ENCODE assay signal across 34 cellular contexts in the genomic region with DNA sequence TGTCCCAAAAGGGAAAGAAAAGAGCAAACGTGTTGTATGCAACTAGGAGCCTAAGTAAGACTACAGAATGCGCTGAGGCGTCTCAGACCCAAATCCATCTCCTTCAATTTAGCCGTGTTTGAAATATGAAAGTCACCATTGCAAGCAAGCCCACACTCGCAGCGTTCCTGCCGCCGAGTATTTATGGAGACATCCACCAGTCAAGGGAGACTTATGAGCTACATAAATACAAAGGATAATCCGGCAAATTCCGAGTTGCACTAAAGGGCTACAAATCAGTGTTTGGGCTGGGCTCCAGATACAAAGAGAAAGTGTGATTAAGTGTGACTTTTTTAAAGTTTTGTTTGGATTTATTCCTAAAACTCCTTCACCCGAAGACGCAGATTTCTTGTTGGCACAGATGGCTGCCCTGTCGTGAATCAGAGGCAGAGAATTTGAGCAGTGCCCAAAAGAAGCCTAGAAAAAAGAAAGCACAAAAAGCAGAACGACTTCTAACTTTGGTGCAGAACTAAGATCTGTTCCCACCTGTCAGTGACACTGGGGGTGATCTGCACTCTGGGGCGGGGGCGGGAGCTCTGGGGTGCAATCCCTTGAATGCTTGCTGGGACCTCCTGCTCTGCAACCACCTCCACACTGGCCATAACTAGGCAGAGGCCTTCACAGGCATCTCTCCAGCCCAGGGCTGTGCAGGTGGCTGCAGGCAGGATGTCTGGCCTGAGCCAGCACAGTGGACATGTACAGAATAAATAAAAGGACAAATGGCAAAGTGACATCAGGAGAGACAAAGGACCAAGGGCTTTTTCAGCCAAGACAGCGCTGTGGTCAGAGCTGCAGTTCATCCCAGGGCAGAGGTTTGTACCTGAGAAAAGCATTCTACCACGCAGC.
DNase-seq lines count a peak whose midpoint lies in the region; ATAC-seq, FAIRE-seq and TF ChIP-seq lines count a peak whose summit lies in the region.
"Had no signal": no experiment of that assay in that cellular context is flagged by ENCODE, and none has a peak within 500 bp of the region (broad histone marks: within the 10 kb centered on the region; RNA-seq: fewer than 3 reads in every experiment).

No MANE protein-coding gene starts in this region.

- H3K4me2 ChIP-seq in keratinocyte (ENCODE audit: control insufficient read depth, extremely low read depth, insufficient read depth, low read depth, low read length), result peak overlapping the region; percentile 71
- H3K4me2 ChIP-seq: SK-N-SH had no signal

- H3K36me3 Mint-ChIP-seq in type B pancreatic cell, result no peaks in the 10 kb centered on the region

- no peaks in the 10 kb centered on the region for H3K9me1 ChIP-seq in keratinocyte (ENCODE audit: control insufficient read depth, extremely low read depth, insufficient read depth, low read length)

- H3K4me1 ChIP-seq in keratinocyte (ENCODE audit: control insufficient read depth, extremely low read depth, insufficient read depth, low read length) (peaks cover 19% of the 10 kb centered on the region), thyroid gland (peaks cover 31 to 38% of the 10 kb centered on the region in 2 donors), SJCRH30 (no peaks in the 10 kb centered on the region)
- H3K4me1 ChIP-seq: HAP-1, heart left ventricle, parathyroid adenoma, right lobe of liver, uterus had no signal

- intact Hi-C loops in thyroid gland (cut with DNase I), result no loop called here

- TF ChIP-seq POLR2A in thyroid gland (IDR thresholded peaks at IDR 0.05), result no peak

- peaks cover 5% of the 10 kb centered on the region for H3K4me1 Mint-ChIP-seq in type B pancreatic cell (ENCODE audit: unreplicated experiment)
- H3K4me1 Mint-ChIP-seq: activated CD4-positive, alpha-beta memory T cell treated with anti-CD3 and anti-CD28 coated beads, Interleukin-2, amount 10 ng/mL, durations not matched to agents 7 days and 5 days; nephron progenitor cell had no signal

- H3K9ac ChIP-seq in keratinocyte (ENCODE audit: control insufficient read depth, extremely low read depth, insufficient read depth, low read length), result no peak overlapping the region
- H3K9ac ChIP-seq: parathyroid adenoma, SK-N-SH had no signal

- no peaks in the 10 kb centered on the region for H4K20me1 ChIP-seq in keratinocyte (ENCODE audit: control insufficient read depth, extremely low read depth, insufficient read depth, low read length)

- peak overlapping the region; percentile 62 for H2AFZ ChIP-seq in keratinocyte (ENCODE audit: control insufficient read depth, low read length)
- H2AFZ ChIP-seq: parathyroid adenoma had no signal

- peak overlapping the region; percentile 97 for H3K27ac ChIP-seq in RWPE1
- no peak overlapping the region for H3K27ac ChIP-seq in keratinocyte (ENCODE audit: control insufficient read depth, insufficient read depth, low read length)
- H3K27ac ChIP-seq in thyroid gland, result peak overlapping the region in 2 of 3 donors; percentile 52 to 65
- no peak overlapping the region for H3K27ac ChIP-seq in SJCRH30
- H3K27ac ChIP-seq: C4-2B, heart left ventricle, parathyroid adenoma, right lobe of liver, uterus had no signal

- CTCF ChIA-PET in RWPE1 (lab: Yijun Ruan, JAX), result interaction anchor here (0.7 to 1.6 kb wide), 2 partner anchors 243 to 287 kb away, joined by 3 to 5 read pairs; no protein-coding TSS in a partner anchor

- DNase-seq in RWPE1 (ENCODE audit: low spot score) (peak; percentile 55), cerebellar nuclear complex (lab: John Stamatoyannopoulos, UW) (peak; percentile 70 to 75), keratinocyte (ENCODE audit: low read depth, low spot score) (no peak), thyroid gland (peak; percentile 63 to 75), type B pancreatic cell (ENCODE audit: extremely low spot score, unreplicated experiment) (no peak), SJCRH30 (no peak), H7 (no peak)
- DNase-seq: activated CD4-positive, alpha-beta memory T cell treated with anti-CD3 and anti-CD28 coated beads, Interleukin-2, amount 10 ng/mL, durations not matched to agents 7 days and 5 days; activated CD4-positive, alpha-beta T cell treated with anti-CD3 and anti-CD28 coated beads for 1 hour; activated CD8-positive, alpha-beta memory T cell treated with anti-CD3 and anti-CD28 coated beads, Interleukin-2, amount 50 U/mL, for 48 hours; activated naive CD4-positive, alpha-beta T cell treated with anti-CD3 and anti-CD28 coated beads, Interleukin-2, amount 50 U/mL, for 16 hours; central memory CD4-positive, alpha-beta T cell; EL; heart left ventricle; kidney glomerular epithelial cell; MV-4-11; NCI-H146; NCI-H2107; NCI-H446; NCI-H82; nephron progenitor cell; right lobe of liver; SK-N-SH; stimulated activated CD4-positive, alpha-beta T cell treated with anti-CD3 and anti-CD28 coated beads, Interleukin-12 subunit alpha, Interleukin-12 subunit beta, amount 100 ng/mL, for 4 hours; stimulated activated CD4-positive, alpha-beta T cell treated with anti-CD3 and anti-CD28 coated beads, Interleukin-4, amount 100 ng/mL, for 1 hour; T-helper 2 cell; uterus had no signal

- peaks cover 11% of the 10 kb centered on the region for H3K27me3 ChIP-seq in keratinocyte (ENCODE audit: control insufficient read depth, extremely low read depth, insufficient read depth, low read length)
- no peaks in the 10 kb centered on the region for H3K27me3 ChIP-seq in thyroid gland
- peaks cover 29% of the 10 kb centered on the region; the same call in 1 of the 2 replicates for H3K27me3 ChIP-seq in SJCRH30
- H3K27me3 ChIP-seq in H7 (ENCODE audit: control insufficient read depth, insufficient read depth, low read length), result no peaks in the 10 kb centered on the region
- H3K27me3 ChIP-seq: right lobe of liver, uterus had no signal

- H3K4me3 ChIP-seq in keratinocyte (ENCODE audit: control insufficient read depth in 2 of 3, extremely low read depth in 1 of 3, insufficient read depth in 2 of 3, low read depth in 1 of 3, low read length in 3 of 3), result peak overlapping the region in 2 of 3 experiments; percentile 36 to 45
- no peak overlapping the region for H3K4me3 ChIP-seq in thyroid gland (replicated peaks in 1 of 3)
- no peak overlapping the region for H3K4me3 ChIP-seq in SJCRH30
- no peak overlapping the region for H3K4me3 ChIP-seq in H7 (ENCODE audit: insufficient read depth, low read depth, low read length)
- H3K4me3 ChIP-seq: HAP-1, heart left ventricle, lung, right lobe of liver, uterus had no signal

- H3K9me3 ChIP-seq in keratinocyte (ENCODE audit: control insufficient read depth, low read depth, low read length) (no peaks in the 10 kb centered on the region), thyroid gland (no peaks in the 10 kb centered on the region), SJCRH30 (replicated peaks) (no peaks in the 10 kb centered on the region)
- H3K9me3 ChIP-seq: HAP-1, heart left ventricle, right lobe of liver, SK-N-SH, uterus had no signal

- POLR2A ChIA-PET in RWPE1 (lab: Yijun Ruan, JAX; ENCODE audit: low non-redundant PET), result no interaction called here

- peaks cover 27% of the 10 kb centered on the region for H3K27me3 Mint-ChIP-seq in type B pancreatic cell
- H3K27me3 Mint-ChIP-seq: activated CD4-positive, alpha-beta memory T cell treated with anti-CD3 and anti-CD28 coated beads, Interleukin-2, amount 10 ng/mL, durations not matched to agents 7 days and 5 days had no signal

- H3K36me3 ChIP-seq in keratinocyte (ENCODE audit: control insufficient read depth in 2 of 2, extremely low read depth in 1 of 2, insufficient read depth in 2 of 2, low read length in 2 of 2) (no peaks in the 10 kb centered on the region), thyroid gland (no peaks in the 10 kb centered on the region), SJCRH30 (no peaks in the 10 kb centered on the region), H7 (replicated peaks; ENCODE audit: control insufficient read depth, insufficient read depth, low read length) (no peaks in the 10 kb centered on the region)
- H3K36me3 ChIP-seq: HAP-1, heart left ventricle, right lobe of liver, uterus had no signal

- 38 to 51% methylated on average over 17 to 18 of the region's 18 CpGs for WGBS in thyroid gland, 2 donors

- peak; percentile 79 for FAIRE-seq in keratinocyte (lab: Jason Lieb, UNC)
- FAIRE-seq: endothelial cell of umbilical vein, GM12891 had no signal

- TF ChIP-seq CTCF in RWPE1 (conservative IDR thresholded peaks at IDR 0.05; ENCODE audit: low read depth), result no peak
- no peak for TF ChIP-seq CTCF in keratinocyte (optimal IDR thresholded peaks at IDR 0.05 in 1 of 3, IDR thresholded peaks at IDR 0.05 in 1 of 3, conservative IDR thresholded peaks at IDR 0.05 in 1 of 3; ENCODE audit: extremely low read depth in 1 of 3, insufficient read depth in 2 of 3, low read length in 3 of 3)
- TF ChIP-seq CTCF in thyroid gland (IDR thresholded peaks at IDR 0.05), result no peak
- TF ChIP-seq CTCF in type B pancreatic cell (conservative IDR thresholded peaks at IDR 0.05), result no peak

- no peak for ATAC-seq in HG03469 (IDR thresholded peaks at IDR 0.05; ENCODE audit: unreplicated experiment)
- ATAC-seq: heart left ventricle, right lobe of liver had no signal

- H3K27ac Mint-ChIP-seq in type B pancreatic cell, result no peak overlapping the region
- H3K27ac Mint-ChIP-seq: activated CD4-positive, alpha-beta memory T cell treated with anti-CD3 and anti-CD28 coated beads, Interleukin-2, amount 10 ng/mL, durations not matched to agents 7 days and 5 days had no signal

- no peak overlapping the region for H3K4me3 Mint-ChIP-seq in type B pancreatic cell
- H3K4me3 Mint-ChIP-seq: activated CD4-positive, alpha-beta memory T cell treated with anti-CD3 and anti-CD28 coated beads, Interleukin-2, amount 10 ng/mL, durations not matched to agents 7 days and 5 days; nephron progenitor cell had no signal

- H3K9me3 Mint-ChIP-seq in type B pancreatic cell, result no peaks in the 10 kb centered on the region
- H3K9me3 Mint-ChIP-seq: activated CD4-positive, alpha-beta memory T cell treated with anti-CD3 and anti-CD28 coated beads, Interleukin-2, amount 10 ng/mL, durations not matched to agents 7 days and 5 days; nephron progenitor cell had no signal

- H3K79me2 ChIP-seq in keratinocyte (ENCODE audit: control insufficient read depth, insufficient read depth, low read length), result no peaks in the 10 kb centered on the region
- H3K79me2 ChIP-seq: parathyroid adenoma had no signal

- dilution Hi-C loops in keratinocyte (cut with MboI; ENCODE audit: extremely low pct_ligation_motif_present, low sequenced_read_pairs), result no loop called here

Comparison
In these comparisons a context has a peak if more than half of its experiments do, and no peak if none do; other contexts are left out.
1. DNase-seq: peak in RWPE1 (single experiment), cerebellar nuclear complex (2 of 2) and thyroid gland (2 of 2); none in keratinocyte (single experiment), type B pancreatic cell (single experiment), SJCRH30 (0 of 2) and H7 (single experiment).
2. H3K27ac ChIP-seq: peak in RWPE1 (single experiment) and thyroid gland (2 of 3); none in keratinocyte (single experiment) and SJCRH30 (single experiment).
3. H3K4me3 ChIP-seq: peak in keratinocyte (2 of 3); none in thyroid gland (0 of 3), SJCRH30 (single experiment) and H7 (single experiment).